ENCODE assay signal across 12 cellular contexts in the genomic region with DNA sequence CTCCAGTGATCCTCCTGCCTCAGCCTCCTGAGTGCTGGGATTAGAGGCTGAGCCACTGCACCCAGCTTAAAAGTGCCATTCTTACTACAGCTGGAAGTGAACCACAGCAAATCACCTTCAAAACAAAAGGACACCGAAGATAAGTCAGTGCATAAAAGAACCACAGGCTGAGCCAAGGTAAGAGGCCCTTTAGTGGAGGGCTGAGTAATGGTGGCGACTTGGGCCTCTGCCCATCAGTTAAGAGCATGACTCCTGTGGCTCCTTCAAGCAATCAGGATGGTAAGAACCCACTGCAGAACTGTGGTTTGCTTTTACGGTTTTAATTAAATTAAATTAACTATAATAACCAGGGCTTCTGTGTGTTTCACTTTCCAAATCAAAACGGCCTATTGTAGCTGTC.
A peak's percentile ranks its signal among the peaks of the same experiment; 100 is the strongest.
DNase-seq lines count a peak whose midpoint lies in the region; ATAC-seq, FAIRE-seq and TF ChIP-seq lines count a peak whose summit lies in the region.
"Had no signal": no experiment of that assay in that cellular context is flagged by ENCODE, and none has a peak within 500 bp of the region (broad histone marks: within the 10 kb centered on the region; RNA-seq: fewer than 3 reads in every experiment).

No MANE protein-coding gene starts in this region.

- TF ChIP-seq CTCF in SK-N-SH (IDR thresholded peaks at IDR 0.05), result no peak
- TF ChIP-seq CTCF in bronchial epithelial cell (IDR thresholded peaks at IDR 0.05; ENCODE audit: insufficient read depth, low read length, severe bottlenecking), result no peak
- TF ChIP-seq CTCF in H9 (conservative IDR thresholded peaks at IDR 0.05), result no peak
- no peak for TF ChIP-seq CTCF in nephron progenitor cell (IDR thresholded peaks at IDR 0.05)

- H3K4me1 ChIP-seq in SK-N-SH (ENCODE audit: control insufficient read depth in 1 of 2, insufficient read depth in 2 of 2, low read depth in 1 of 2, low read length in 1 of 2) (no peaks in the 10 kb centered on the region; a peak in 1 of 4 replicates), H9 (ENCODE audit: insufficient read depth, low read length) (no peaks in the 10 kb centered on the region)

- H3K36me3 ChIP-seq in SK-N-SH (replicated peaks in 1 of 2; ENCODE audit: control insufficient read depth in 1 of 2, insufficient read depth in 2 of 2, low read length in 1 of 2) (no peaks in the 10 kb centered on the region), bronchial epithelial cell (ENCODE audit: control insufficient read depth, insufficient read depth, low read length) (no peaks in the 10 kb centered on the region)

- no peak overlapping the region for H2AFZ ChIP-seq in SK-N-SH (ENCODE audit: low read depth)
- no peak overlapping the region for H2AFZ ChIP-seq in H9 (ENCODE audit: low read length)

- H3K9me2 ChIP-seq in SK-N-SH, result no peaks in the 10 kb centered on the region

- no peak overlapping the region for H2BK5ac ChIP-seq in H9 (ENCODE audit: insufficient read length, low read length)

- H4K20me1 ChIP-seq in SK-N-SH (ENCODE audit: insufficient read depth) (no peaks in the 10 kb centered on the region), H9 (ENCODE audit: control insufficient read depth, insufficient read depth, insufficient read length) (no peaks in the 10 kb centered on the region)

- no peak for TF ChIP-seq RAD21 in SK-N-SH (IDR thresholded peaks at IDR 0.05; ENCODE audit: low read length)

- no peak overlapping the region for H2BK120ac ChIP-seq in H9 (ENCODE audit: low read depth, low read length, poor library complexity, severe bottlenecking)

- no peak overlapping the region for H3K23ac ChIP-seq in H9 (ENCODE audit: insufficient read length, low read depth, low read length)

- no peaks in the 10 kb centered on the region for H3K9me3 ChIP-seq in SK-N-SH
- H3K9me3 ChIP-seq in H9 (ENCODE audit: control insufficient read depth, low read depth, low read length), result no peaks in the 10 kb centered on the region

- H2BK12ac ChIP-seq in H9 (ENCODE audit: insufficient read length, low read depth, low read length), result no peak overlapping the region

- FAIRE-seq in bronchial epithelial cell (lab: Jason Lieb, UNC), result no peak
- FAIRE-seq: GM18507 had no signal

- H3K4ac ChIP-seq in H9 (ENCODE audit: low read depth, low read length), result no peak overlapping the region

- no peak overlapping the region for H3K9ac ChIP-seq in SK-N-SH
- no peak overlapping the region for H3K9ac ChIP-seq in H9 (ENCODE audit: extremely low read depth, insufficient read length, low read length)

- H3K79me1 ChIP-seq in H9 (ENCODE audit: insufficient read depth, low read depth, low read length, poor library complexity, severe bottlenecking), result no peaks in the 10 kb centered on the region

- DNase-seq in SK-N-SH (peak; percentile 44), NCI-H226 (peak; percentile 72), bronchial epithelial cell (ENCODE audit: low read depth) (peak; percentile 89), renal cortical epithelial cell (ENCODE audit: low read depth) (peak; percentile 36), GDM1 (lab: John Stamatoyannopoulos, UW) (no peak), H9 (no peak), nephron progenitor cell (no peak)
- DNase-seq: Kasumi-1, trophoblast cell had no signal

- WGBS in SK-N-SH (ENCODE audit: low lambda C conversion rate), result 5% methylated on average over 4 of the region's 4 CpGs
- WGBS in H9 (ENCODE audit: extremely low coverage, insufficient read length, low lambda C conversion rate), result no CpG with 5 or more reads among the region's 4 CpGs

- CTCF ChIA-PET in SK-N-SH (lab: Yijun Ruan, JAX), result no interaction called here

- H3K4me3 Mint-ChIP-seq in H9, result no peak overlapping the region
- no peak overlapping the region for H3K4me3 Mint-ChIP-seq in nephron progenitor cell
- H3K4me3 Mint-ChIP-seq: brain had no signal

- POLR2A ChIA-PET in SK-N-SH (lab: Yijun Ruan, JAX), result no interaction called here

- no peaks in the 10 kb centered on the region for H3K23me2 ChIP-seq in H9 (ENCODE audit: insufficient read length, low read depth, low read length, poor library complexity, severe bottlenecking)

- H2BK15ac ChIP-seq in H9 (ENCODE audit: low read depth, low read length), result no peak overlapping the region

- H4K8ac ChIP-seq in H9 (replicated peaks; ENCODE audit: insufficient read length, low read depth, low read length), result no peak overlapping the region

- H3K9me3 Mint-ChIP-seq in H9 (no peaks in the 10 kb centered on the region; a peak in 1 of 5 replicates), nephron progenitor cell (no peaks in the 10 kb centered on the region)

- H3K4me2 ChIP-seq in SK-N-SH (peak overlapping the region; percentile 25; the same call in 1 of the 2 replicates), H9 (ENCODE audit: insufficient read depth, insufficient read length, low read length) (no peak overlapping the region)

- peaks cover 68% of the 10 kb centered on the region for H3K27me3 ChIP-seq in SK-N-SH (ENCODE audit: insufficient read depth)
- H3K27me3 ChIP-seq in bronchial epithelial cell (ENCODE audit: control insufficient read depth, insufficient read depth, low read length), result no peaks in the 10 kb centered on the region
- H3K27me3 ChIP-seq in H9 (ENCODE audit: insufficient read depth, low read length), result peaks cover 16% of the 10 kb centered on the region; the same call in 1 of the 2 replicates

- no peaks in the 10 kb centered on the region for H3K36me3 Mint-ChIP-seq in H9 (ENCODE audit: insufficient read depth in 1 of 3, low read depth in 3 of 3)
- H3K36me3 Mint-ChIP-seq in nephron progenitor cell (ENCODE audit: low read depth), result no peaks in the 10 kb centered on the region
- H3K36me3 Mint-ChIP-seq: brain had no signal

- H3K4me3 ChIP-seq in SK-N-SH (ENCODE audit: low read depth in 2 of 2, low read length in 1 of 2), result no peak overlapping the region
- H3K4me3 ChIP-seq in bronchial epithelial cell (ENCODE audit: low read depth, low read length), result no peak overlapping the region

- H2BK20ac ChIP-seq in H9 (ENCODE audit: low read depth, low read length, poor library complexity, severe bottlenecking), result no peak overlapping the region

- H3K4me1 Mint-ChIP-seq in H9, result peaks cover 13 to 16% of the 10 kb centered on the region in 2 experiments
- H3K4me1 Mint-ChIP-seq in nephron progenitor cell, result peaks cover 51% of the 10 kb centered on the region

- H3K79me2 ChIP-seq in SK-N-SH (ENCODE audit: insufficient read depth) (no peaks in the 10 kb centered on the region), H9 (ENCODE audit: insufficient read depth, low read length) (no peaks in the 10 kb centered on the region)

- H3T11ph ChIP-seq in H9 (ENCODE audit: low read length), result no peak overlapping the region

- no peak for ATAC-seq in SK-N-SH treated with all-trans-retinoic acid at 6 μM for 48 hours

- no peak overlapping the region for H3K18ac ChIP-seq in H9 (ENCODE audit: insufficient read length, low read depth, low read length)

- H2AK5ac ChIP-seq in H9 (ENCODE audit: insufficient read length, low read length), result no peak overlapping the region

- TF ChIP-seq EP300 in SK-N-SH (IDR thresholded peaks at IDR 0.05; ENCODE audit: borderline replicate concordance in 1 of 2, low read depth in 1 of 2, low read length in 1 of 2), result no peak

- H3K27me3 Mint-ChIP-seq in H9 (ENCODE audit: low read depth), result peaks cover 87% of the 10 kb centered on the region
- H3K27me3 Mint-ChIP-seq in nephron progenitor cell (ENCODE audit: low read depth, poor library complexity), result peaks cover 50% of the 10 kb centered on the region

- H3K56ac ChIP-seq in H9 (ENCODE audit: insufficient read length, low read depth, low read length), result no peak overlapping the region

- H3K27ac Mint-ChIP-seq in H9 (no peak overlapping the region), nephron progenitor cell (no peak overlapping the region)

- no peaks in the 10 kb centered on the region for H3F3A ChIP-seq in SK-N-SH (replicated peaks; ENCODE audit: insufficient read depth)

- no peak overlapping the region for H3K27ac ChIP-seq in SK-N-SH (ENCODE audit: low read depth in 2 of 2, low read length in 1 of 2)
- H3K27ac ChIP-seq in H9 (ENCODE audit: insufficient read length, low read depth, low read length), result no peak overlapping the region

- H3K14ac ChIP-seq in H9 (ENCODE audit: insufficient read depth, low read length), result no peak overlapping the region

- H4K5ac ChIP-seq in H9 (ENCODE audit: insufficient read length, low read depth, low read length), result no peak overlapping the region

- H4K91ac ChIP-seq in H9 (ENCODE audit: insufficient read length, low read depth, low read length), result no peak overlapping the region

TF ChIP-seq in SK-N-SH, 30 proteins besides CTCF, POLR2A, EP300 and RAD21:
- TF ChIP-seq MEF2A (IDR thresholded peaks at IDR 0.05; ENCODE audit: borderline replicate concordance, low read depth) (no peak), NFIC (IDR thresholded peaks at IDR 0.05; ENCODE audit: borderline replicate concordance) (peak; percentile 34; the same call in 1 of the 2 replicates), POLR2AphosphoS5 (IDR thresholded peaks at IDR 0.05; ENCODE audit: low read depth, low read length) (no peak)

TF ChIP-seq in SK-N-SH treated with all-trans-retinoic acid at 6 μM for 48 hours, 23 proteins besides CTCF, POLR2A, EP300 and RAD21:
- TF ChIP-seq ARNTL (CRISPR knock-in tag; IDR thresholded peaks at IDR 0.05; ENCODE audit: borderline replicate concordance, low read depth) (no peak), SNAI2 (CRISPR knock-in tag; IDR thresholded peaks at IDR 0.05) (no peak), ZFP30 (CRISPR knock-in tag; IDR thresholded peaks at IDR 0.05) (no peak), ISL1 (CRISPR knock-in tag; IDR thresholded peaks at IDR 0.05) (no peak), ZNF565 (CRISPR knock-in tag; conservative IDR thresholded peaks at IDR 0.05; ENCODE audit: low read depth) (no peak), ZNF70 (CRISPR knock-in tag; IDR thresholded peaks at IDR 0.05) (no peak)
- TF ChIP-seq, protein P1, sequence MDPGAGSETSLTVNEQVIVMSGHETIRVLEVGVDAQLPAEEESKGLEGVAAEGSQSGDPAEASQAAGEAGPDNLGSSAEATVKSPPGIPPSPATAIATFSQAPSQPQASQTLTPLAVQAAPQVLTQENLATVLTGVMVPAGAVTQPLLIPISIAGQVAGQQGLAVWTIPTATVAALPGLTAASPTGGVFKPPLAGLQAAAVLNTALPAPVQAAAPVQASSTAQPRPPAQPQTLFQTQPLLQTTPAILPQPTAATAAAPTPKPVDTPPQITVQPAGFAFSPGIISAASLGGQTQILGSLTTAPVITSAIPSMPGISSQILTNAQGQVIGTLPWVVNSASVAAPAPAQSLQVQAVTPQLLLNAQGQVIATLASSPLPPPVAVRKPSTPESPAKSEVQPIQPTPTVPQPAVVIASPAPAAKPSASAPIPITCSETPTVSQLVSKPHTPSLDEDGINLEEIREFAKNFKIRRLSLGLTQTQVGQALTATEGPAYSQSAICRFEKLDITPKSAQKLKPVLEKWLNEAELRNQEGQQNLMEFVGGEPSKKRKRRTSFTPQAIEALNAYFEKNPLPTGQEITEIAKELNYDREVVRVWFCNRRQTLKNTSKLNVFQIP (CRISPR knock-in tag; IDR thresholded peaks at IDR 0.05; ENCODE audit: borderline replicate concordance, low read depth), result no peak

Comparison
In these comparisons a context has a peak if more than half of its experiments do, and no peak if none do; other contexts are left out.
1. DNase-seq: peak in SK-N-SH (single experiment), NCI-H226 (single experiment), bronchial epithelial cell (single experiment) and renal cortical epithelial cell (single experiment); none in GDM1 (single experiment), H9 (single experiment) and nephron progenitor cell (single experiment).